1 cellular context compared by ENCODE assay signal in the genomic region with DNA sequence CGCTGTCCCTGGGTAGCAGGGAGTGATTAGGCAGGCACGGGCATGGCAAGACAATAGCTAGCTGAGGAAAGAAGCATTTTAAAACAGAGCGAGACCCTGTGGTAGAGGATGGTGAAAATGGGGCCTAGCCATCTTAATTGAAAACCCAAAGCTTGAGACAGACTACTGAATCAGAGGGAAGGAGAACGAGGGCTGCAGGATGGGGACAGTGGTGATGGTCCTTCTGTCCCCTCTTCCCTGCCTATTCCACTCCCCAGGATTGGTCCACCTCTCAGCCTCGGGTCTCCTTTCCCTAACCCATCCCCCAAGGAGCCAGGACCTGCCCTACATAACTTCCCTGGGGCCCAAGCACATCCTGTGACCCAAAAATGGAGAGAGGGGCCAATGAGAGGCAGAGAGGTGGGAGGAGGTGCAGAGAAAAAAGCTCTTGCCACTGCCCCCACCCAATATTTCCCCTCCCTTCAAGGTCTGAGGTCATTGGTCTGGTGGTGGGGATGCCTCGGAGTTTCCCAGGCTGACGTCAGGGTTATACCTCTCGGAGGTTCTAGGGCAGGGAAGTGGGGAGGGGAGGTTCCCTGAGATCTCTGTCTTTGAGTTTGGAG.
TF ChIP-seq lines count a peak whose summit lies in the region.

No MANE protein-coding gene starts in this region.

TF ChIP-seq in GM12878, 131 proteins besides CTCF, POLR2A, EP300 and RAD21:
- TF ChIP-seq, protein P1, sequence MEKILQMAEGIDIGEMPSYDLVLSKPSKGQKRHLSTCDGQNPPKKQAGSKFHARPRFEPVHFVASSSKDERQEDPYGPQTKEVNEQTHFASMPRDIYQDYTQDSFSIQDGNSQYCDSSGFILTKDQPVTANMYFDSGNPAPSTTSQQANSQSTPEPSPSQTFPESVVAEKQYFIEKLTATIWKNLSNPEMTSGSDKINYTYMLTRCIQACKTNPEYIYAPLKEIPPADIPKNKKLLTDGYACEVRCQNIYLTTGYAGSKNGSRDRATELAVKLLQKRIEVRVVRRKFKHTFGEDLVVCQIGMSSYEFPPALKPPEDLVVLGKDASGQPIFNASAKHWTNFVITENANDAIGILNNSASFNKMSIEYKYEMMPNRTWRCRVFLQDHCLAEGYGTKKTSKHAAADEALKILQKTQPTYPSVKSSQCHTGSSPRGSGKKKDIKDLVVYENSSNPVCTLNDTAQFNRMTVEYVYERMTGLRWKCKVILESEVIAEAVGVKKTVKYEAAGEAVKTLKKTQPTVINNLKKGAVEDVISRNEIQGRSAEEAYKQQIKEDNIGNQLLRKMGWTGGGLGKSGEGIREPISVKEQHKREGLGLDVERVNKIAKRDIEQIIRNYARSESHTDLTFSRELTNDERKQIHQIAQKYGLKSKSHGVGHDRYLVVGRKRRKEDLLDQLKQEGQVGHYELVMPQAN (conservative IDR thresholded peaks at IDR 0.05), result 0 out of 2 replicates have a peak, but pooled peaks have one; percentile 1
- TF ChIP-seq SMAD1 (IDR thresholded peaks at IDR 0.05; ENCODE audit: low read depth, partially characterized antibody) (peak; percentile 6), JUNB (IDR thresholded peaks at IDR 0.05) (peak; percentile 58), POLR2AphosphoS5 (IDR thresholded peaks at IDR 0.05; ENCODE audit: low read length) (peak; percentile 48; the same call in 1 of the 2 replicates), SRF (IDR thresholded peaks at IDR 0.05; ENCODE audit: low read depth in 2 of 2, low read length in 2 of 2) (peak in 1 of 2 experiments; percentile 52; a peak in 1 of 4 replicates), STAT1 (conservative IDR thresholded peaks at IDR 0.05) (no peak), MEF2A (IDR thresholded peaks at IDR 0.05; ENCODE audit: insufficient read depth, low read depth, low read length) (no peak), ATF7 (IDR thresholded peaks at IDR 0.05; ENCODE audit: low read depth) (peak; percentile 92), SMARCA5 (IDR thresholded peaks at IDR 0.05) (peak; percentile 67; the same call in 1 of the 2 replicates), CEBPB (IDR thresholded peaks at IDR 0.05; ENCODE audit: borderline replicate concordance in 1 of 2, low read depth in 2 of 2, low read length in 2 of 2) (no peak), IKZF2 (IDR thresholded peaks at IDR 0.05) (peak in 1 of 2 experiments; percentile 6; a peak in 1 of 4 replicates), TBL1XR1 (IDR thresholded peaks at IDR 0.05; ENCODE audit: low read depth, low read length) (peak; percentile 56; the same call in 1 of the 2 replicates), BACH1 (IDR thresholded peaks at IDR 0.05; ENCODE audit: borderline replicate concordance) (0 out of 2 replicates have a peak, but pooled peaks have one; percentile 25), MTA2 (IDR thresholded peaks at IDR 0.05; ENCODE audit: low read depth) (0 out of 2 replicates have a peak, but pooled peaks have one; percentile 42), CREM (IDR thresholded peaks at IDR 0.05; ENCODE audit: low read depth) (peak; percentile 76)
- TF ChIP-seq, protein P2, sequence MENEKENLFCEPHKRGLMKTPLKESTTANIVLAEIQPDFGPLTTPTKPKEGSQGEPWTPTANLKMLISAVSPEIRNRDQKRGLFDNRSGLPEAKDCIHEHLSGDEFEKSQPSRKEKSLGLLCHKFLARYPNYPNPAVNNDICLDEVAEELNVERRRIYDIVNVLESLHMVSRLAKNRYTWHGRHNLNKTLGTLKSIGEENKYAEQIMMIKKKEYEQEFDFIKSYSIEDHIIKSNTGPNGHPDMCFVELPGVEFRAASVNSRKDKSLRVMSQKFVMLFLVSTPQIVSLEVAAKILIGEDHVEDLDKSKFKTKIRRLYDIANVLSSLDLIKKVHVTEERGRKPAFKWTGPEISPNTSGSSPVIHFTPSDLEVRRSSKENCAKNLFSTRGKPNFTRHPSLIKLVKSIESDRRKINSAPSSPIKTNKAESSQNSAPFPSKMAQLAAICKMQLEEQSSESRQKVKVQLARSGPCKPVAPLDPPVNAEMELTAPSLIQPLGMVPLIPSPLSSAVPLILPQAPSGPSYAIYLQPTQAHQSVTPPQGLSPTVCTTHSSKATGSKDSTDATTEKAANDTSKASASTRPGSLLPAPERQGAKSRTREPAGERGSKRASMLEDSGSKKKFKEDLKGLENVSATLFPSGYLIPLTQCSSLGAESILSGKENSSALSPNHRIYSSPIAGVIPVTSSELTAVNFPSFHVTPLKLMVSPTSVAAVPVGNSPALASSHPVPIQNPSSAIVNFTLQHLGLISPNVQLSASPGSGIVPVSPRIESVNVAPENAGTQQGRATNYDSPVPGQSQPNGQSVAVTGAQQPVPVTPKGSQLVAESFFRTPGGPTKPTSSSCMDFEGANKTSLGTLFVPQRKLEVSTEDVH (IDR thresholded peaks at IDR 0.05; ENCODE audit: low read depth, partially characterized antibody), result no peak
